ENCODE assay signal across 26 cellular contexts in genomic region chr3:183180765-183181295, GRCh38. TPM values are rescaled to one million over a fixed set of nuclear protein-coding genes. Genes with fewer than 3 reads are reported as not detected.
"Had no signal": no experiment of that assay in that cellular context is flagged by ENCODE, and none has a peak within 500 bp of the region (broad histone marks: within the 10 kb centered on the region; RNA-seq: fewer than 3 reads in every experiment).

No MANE protein-coding gene starts in this region.

- H3K4me3 Mint-ChIP-seq: activated CD8-positive, alpha-beta memory T cell treated with anti-CD3 and anti-CD28 coated beads, Interleukin-2, amount 10 ng/mL, durations not matched to agents 7 days and 5 days; dendritic cell treated with granulocyte-macrophage colony-stimulating factor and Interleukin-4, amounts not matched to agents 40 ng/mL and 50 ng/mL, for 4 days; stimulated activated memory B cell treated with anti-CD40 and anti-IgM and Interleukin-4, amounts not matched to agents 10 μg/mL and 1 μg/mL and 100 μg/mL, for 72 hours; stimulated activated naive CD8-positive, alpha-beta T cell treated with anti-CD3 and anti-CD28 coated beads, Interleukin-15, amount 100 ng/mL, for 72 hours had no signal

- H3K9me3 Mint-ChIP-seq: activated CD4-positive, alpha-beta memory T cell treated with anti-CD3 and anti-CD28 coated beads, Interleukin-2, amount 10 ng/mL, durations not matched to agents 7 days and 5 days; activated T-cell treated with anti-CD3 and anti-CD28 coated beads, Interleukin-2, amount 50 U/mL, for 72 hours; dendritic cell treated with granulocyte-macrophage colony-stimulating factor and Interleukin-4, amounts not matched to agents 40 ng/mL and 50 ng/mL, for 4 days; endodermal cell; naive thymus-derived CD4-positive, alpha-beta T cell; stimulated activated memory B cell treated with anti-CD40 and anti-IgM and Interleukin-4, amounts not matched to agents 10 μg/mL and 1 μg/mL and 100 μg/mL, for 72 hours; stimulated activated naive CD8-positive, alpha-beta T cell treated with anti-CD3 and anti-CD28 coated beads, Interleukin-15, amount 100 ng/mL, for 72 hours; T-cell; T-helper 2 cell treated with Interferon-gamma antibody and Interleukin-4, amounts not matched to agents 5 μg/mL and 100 μg/mL, for 36 hours had no signal

- H3K4me3 ChIP-seq: right lobe of liver, skin epidermis, thyroid gland had no signal

- DNase-seq: activated CD4-positive, alpha-beta memory T cell treated with anti-CD3 and anti-CD28 coated beads, Interleukin-2, amount 10 ng/mL, durations not matched to agents 7 days and 5 days; activated CD4-positive, alpha-beta T cell treated with anti-CD3 and anti-CD28 coated beads for 48 hours; activated CD8-positive, alpha-beta memory T cell treated with anti-CD3 and anti-CD28 coated beads, Interleukin-2, amount 10 ng/mL, durations not matched to agents 7 days and 5 days; activated effector memory CD4-positive, alpha-beta T cell treated with Interleukin-2 at 50 U/mL for 16 hours; activated naive CD4-positive, alpha-beta T cell treated with Interleukin-2 at 50 U/mL for 16 hours; activated T-cell treated with anti-CD3 and anti-CD28 coated beads for 4 hours; activated T-cell treated with anti-CD3 and anti-CD28 coated beads, Interleukin-2, amount 50 U/mL, for 72 hours; amniotic stem cell; brain microvascular endothelial cell; left cardiac atrium; left ventricle myocardium superior; mammary epithelial cell; midbrain; naive thymus-derived CD4-positive, alpha-beta T cell; stimulated activated CD4-positive, alpha-beta T cell treated with anti-CD3 and anti-CD28 coated beads, Interleukin-12 subunit alpha, Interleukin-12 subunit beta, amount 100 ng/mL, for 4 hours; stimulated activated CD4-positive, alpha-beta T cell treated with anti-CD3 and anti-CD28 coated beads, Interleukin-4, amount 100 ng/mL, for 24 hours; stimulated activated naive CD8-positive, alpha-beta T cell treated with anti-CD3 and anti-CD28 coated beads, Interleukin-15, amount 100 ng/mL, for 72 hours; T-cell; thyroid gland; upper lobe of right lung had no signal

- H3K36me3 Mint-ChIP-seq: activated CD8-positive, alpha-beta memory T cell treated with anti-CD3 and anti-CD28 coated beads, Interleukin-2, amount 10 ng/mL, durations not matched to agents 7 days and 5 days; naive thymus-derived CD4-positive, alpha-beta T cell; stimulated activated memory B cell treated with anti-CD40 and anti-IgM and Interleukin-4, amounts not matched to agents 10 μg/mL and 1 μg/mL and 100 μg/mL, for 72 hours; T-cell had no signal

- H3K27ac Mint-ChIP-seq: activated CD4-positive, alpha-beta memory T cell treated with anti-CD3 and anti-CD28 coated beads, Interleukin-2, amount 10 ng/mL, durations not matched to agents 7 days and 5 days; activated CD8-positive, alpha-beta memory T cell treated with anti-CD3 and anti-CD28 coated beads, Interleukin-2, amount 10 ng/mL, durations not matched to agents 7 days and 5 days; activated T-cell treated with anti-CD3 and anti-CD28 coated beads, Interleukin-2, amount 50 U/mL, for 72 hours; dendritic cell treated with granulocyte-macrophage colony-stimulating factor and Interleukin-4, amounts not matched to agents 40 ng/mL and 50 ng/mL, for 4 days; endodermal cell; naive thymus-derived CD4-positive, alpha-beta T cell; stimulated activated memory B cell treated with anti-CD40 and anti-IgM and Interleukin-4, amounts not matched to agents 10 μg/mL and 1 μg/mL and 100 μg/mL, for 72 hours; stimulated activated naive CD8-positive, alpha-beta T cell treated with anti-CD3 and anti-CD28 coated beads, Interleukin-15, amount 100 ng/mL, for 72 hours; T-cell; T-helper 2 cell treated with Interferon-gamma antibody and Interleukin-4, amounts not matched to agents 5 μg/mL and 100 μg/mL, for 36 hours had no signal

- H3K27me3 ChIP-seq: brain microvascular endothelial cell, thyroid gland had no signal

- H3K27ac ChIP-seq: brain microvascular endothelial cell, right lobe of liver, skin epidermis, thyroid gland, upper lobe of right lung had no signal

- H3K36me3 ChIP-seq: brain microvascular endothelial cell, right lobe of liver, thyroid gland, upper lobe of right lung had no signal

- ATAC-seq: activated CD8-positive, alpha-beta memory T cell treated with anti-CD3 and anti-CD28 coated beads, Interleukin-2, amount 10 ng/mL, durations not matched to agents 7 days and 5 days; activated T-cell treated with anti-CD3 and anti-CD28 coated beads, Interleukin-2, amount 50 U/mL, for 72 hours; left cardiac atrium; naive thymus-derived CD4-positive, alpha-beta T cell; stimulated activated naive CD8-positive, alpha-beta T cell treated with anti-CD3 and anti-CD28 coated beads, Interleukin-15, amount 100 ng/mL, for 72 hours; T-cell; upper lobe of right lung had no signal

- H3K9me3 ChIP-seq: right lobe of liver, thyroid gland, upper lobe of right lung had no signal

RNA-seq across cellular contexts. Expression of gene LAMP3, which starts 18.3 kb away (rescaled TPM):
- total RNA-seq: left ventricle myocardium superior had no signal
